Comparison of ENCODE assay signal across 12 cellular contexts in the genomic region with DNA sequence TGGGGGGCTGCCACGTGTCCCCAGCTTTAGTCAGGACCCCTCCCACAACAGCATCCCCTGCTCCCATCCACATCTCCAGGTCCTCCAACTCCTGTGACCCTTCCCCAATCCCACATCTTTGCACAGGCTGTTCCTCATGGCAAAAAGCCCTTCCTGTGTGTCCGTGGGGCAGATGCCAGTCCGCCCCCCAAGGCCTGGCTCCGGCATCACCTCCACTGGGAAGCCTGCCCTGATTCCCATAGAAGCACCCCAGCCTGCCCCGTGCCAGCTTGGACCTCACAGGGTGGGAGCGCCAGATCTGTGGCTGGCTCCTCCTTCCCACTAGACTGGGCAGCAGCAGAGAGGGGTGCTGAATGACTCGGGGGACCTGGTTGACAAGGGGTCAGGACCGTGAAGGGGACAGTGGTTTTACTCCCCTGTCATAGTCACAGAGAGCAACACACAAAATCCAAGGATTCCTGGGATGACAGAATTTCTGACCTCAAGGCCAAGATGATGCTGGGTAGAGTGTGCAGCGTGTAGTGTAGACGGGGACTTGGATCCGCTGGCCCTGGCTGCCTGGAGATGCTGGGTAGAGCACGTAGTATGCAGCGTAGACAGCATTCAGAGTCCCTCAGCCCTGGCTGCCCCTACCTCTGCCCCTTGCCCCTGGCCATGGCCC. TPM values are rescaled to one million over a fixed set of nuclear protein-coding genes. Genes with fewer than 3 reads are reported as not detected.
DNase-seq lines count a peak whose midpoint lies in the region; ATAC-seq and TF ChIP-seq lines count a peak whose summit lies in the region.
"Had no signal": no experiment of that assay in that cellular context is flagged by ENCODE, and none has a peak within 500 bp of the region (broad histone marks: within the 10 kb centered on the region; RNA-seq: fewer than 3 reads in every experiment).

No MANE protein-coding gene starts in this region.

- POLR2A ChIA-PET in naive thymus-derived CD8-positive, alpha-beta T cell (lab: Charles Lee), result interaction anchor here (1.1 to 32.2 kb wide), 4 partner anchors 9 to 90 kb away, joined by 5 to 4622 read pairs (median 216); a partner anchor contains a TSS

- no peaks in the 10 kb centered on the region for H3K9me3 ChIP-seq in ascending aorta
- H3K9me3 ChIP-seq: pancreas had no signal

- H3K4me1 ChIP-seq in ascending aorta, result peaks cover 14 to 25% of the 10 kb centered on the region in 2 donors
- H3K4me1 ChIP-seq: pancreas had no signal

- no peaks in the 10 kb centered on the region for H3K36me3 Mint-ChIP-seq in naive thymus-derived CD8-positive, alpha-beta T cell

- no peaks in the 10 kb centered on the region for H3K27me3 Mint-ChIP-seq in naive thymus-derived CD8-positive, alpha-beta T cell

- no peaks in the 10 kb centered on the region for H3K9me3 Mint-ChIP-seq in naive thymus-derived CD8-positive, alpha-beta T cell

- H3K4me1 Mint-ChIP-seq in naive thymus-derived CD8-positive, alpha-beta T cell, result peaks cover 35 to 80% (median 74%) of the 10 kb centered on the region in 4 donors

- peak overlapping the region; percentile 53 to 89 (median 88) for H3K4me3 Mint-ChIP-seq in naive thymus-derived CD8-positive, alpha-beta T cell

- peak overlapping the region; percentile 89 to 98 (median 95) for H3K27ac Mint-ChIP-seq in naive thymus-derived CD8-positive, alpha-beta T cell

- in situ Hi-C loops in ACHN (cut with HindIII; ENCODE audit: low pct_ligation_motif_present, low pct_unique_long_range_greater_than_20kb, low sequenced_read_pairs) (no loop called here), GM13976 (cut with MboI; ENCODE audit: low sequenced_read_pairs, unreplicated experiment) (no loop called here)

- H3K27ac ChIP-seq in ascending aorta, result peak overlapping the region; percentile 69 to 83
- H3K27ac ChIP-seq: cardiac muscle cell, pancreas had no signal

- DNase-seq in ACHN, result peak; percentile 25
- DNase-seq in GM13976 (ENCODE audit: low spot score), result peak; percentile 32
- DNase-seq in ascending aorta (ENCODE audit: low spot score in 2 of 2), result no peak
- peak in 1 of 10 donors; percentile 50 for DNase-seq in naive thymus-derived CD8-positive, alpha-beta T cell
- no peak for DNase-seq in NCI-H2029 (lab: John Stamatoyannopoulos, UW)
- DNase-seq: NCI-H1436 had no signal

- TF ChIP-seq CTCF in GM13976 (IDR thresholded peaks at IDR 0.05; ENCODE audit: borderline replicate concordance, control extremely low read depth, extremely low read depth, insufficient read depth, missing control alignments) (no peak), ascending aorta (IDR thresholded peaks at IDR 0.05) (no peak)

- H3K4me3 ChIP-seq in ascending aorta, result peak overlapping the region in 1 of 2 donors; percentile 15
- H3K4me3 ChIP-seq: cardiac muscle cell, pancreas had no signal

- no peaks in the 10 kb centered on the region for H3K27me3 ChIP-seq in ascending aorta
- H3K27me3 ChIP-seq: cardiac muscle cell, pancreas had no signal

- no peaks in the 10 kb centered on the region for H3K36me3 ChIP-seq in ascending aorta
- H3K36me3 ChIP-seq: cardiac muscle cell, pancreas had no signal

- intact Hi-C loops in ascending aorta (cut with DNase I), result loop anchor here (2.0 to 5.0 kb wide), 2 partner anchors 45 to 91 kb away; no protein-coding TSS in a partner anchor

- no peak for ATAC-seq in naive thymus-derived CD8-positive, alpha-beta T cell
- ATAC-seq in GM21717 (IDR thresholded peaks at IDR 0.05; ENCODE audit: unreplicated experiment), result no peak
- no peak for ATAC-seq in HG02852 (IDR thresholded peaks at IDR 0.05; ENCODE audit: unreplicated experiment)
- ATAC-seq in HG03460 (IDR thresholded peaks at IDR 0.05; ENCODE audit: unreplicated experiment), result no peak

RNA-seq across cellular contexts. Expression of a gene that starts 13.3 kb away (rescaled TPM):
- 281 TPM for total RNA-seq in ascending aorta
- total RNA-seq in naive thymus-derived CD8-positive, alpha-beta T cell, result 100 to 1,000 TPM; 386 to 393 TPM
- polyA plus RNA-seq in naive thymus-derived CD8-positive, alpha-beta T cell, result 100 to 1,000 TPM; 115 to 216 (median 166) TPM
- polyA plus RNA-seq: keratinocyte had no signal

Comparison
In these comparisons a context has a peak if more than half of its experiments do, and no peak if none do; other contexts are left out.
1. DNase-seq: peak in ACHN (single experiment) and GM13976 (single experiment); none in ascending aorta (0 of 2) and NCI-H2029 (single experiment).